In genomic region chr3:172151610-172152293, GRCh38 we compare ENCODE assay signal across 14 cellular contexts.
A peak's percentile ranks its signal among the peaks of the same experiment; 100 is the strongest.
DNase-seq lines count a peak whose midpoint lies in the region; ATAC-seq and TF ChIP-seq lines count a peak whose summit lies in the region.
"Had no signal": no experiment of that assay in that cellular context is flagged by ENCODE, and none has a peak within 500 bp of the region (broad histone marks: within the 10 kb centered on the region; RNA-seq: fewer than 3 reads in every experiment).

No MANE protein-coding gene starts in this region.

- no peaks in the 10 kb centered on the region for H3K9me3 Mint-ChIP-seq in chondrocyte (ENCODE audit: low read depth)
- no peaks in the 10 kb centered on the region for H3K9me3 Mint-ChIP-seq in natural killer cell
- peaks cover 1% of the 10 kb centered on the region for H3K9me3 Mint-ChIP-seq in type B pancreatic cell
- H3K9me3 Mint-ChIP-seq: CD8-positive, alpha-beta memory T cell had no signal

- H2AFZ ChIP-seq in PC-3 (ENCODE audit: low read length), result no peak overlapping the region

- no peaks in the 10 kb centered on the region for H3K36me3 ChIP-seq in PC-3 (ENCODE audit: low read depth, low read length)
- no peaks in the 10 kb centered on the region for H3K36me3 ChIP-seq in tibial nerve
- H3K36me3 ChIP-seq in prostate gland, result no peaks in the 10 kb centered on the region

- H3K27me3 ChIP-seq in PC-3 (ENCODE audit: low read length) (no peaks in the 10 kb centered on the region), tibial nerve (no peaks in the 10 kb centered on the region), prostate gland (replicated peaks; ENCODE audit: insufficient read depth) (no peaks in the 10 kb centered on the region)

- intact Hi-C loops in PC-3 (cut with micrococcal nuclease) (loop anchor here (2.0 kb wide), 1 partner anchor 53 kb away; no protein-coding TSS in a partner anchor), natural killer cell (cut with micrococcal nuclease) (no loop called here), prostate gland (cut with DNase I) (no loop called here)

- H3K9me3 ChIP-seq in PC-3 (ENCODE audit: low read length) (no peaks in the 10 kb centered on the region), tibial nerve (no peaks in the 10 kb centered on the region), prostate gland (no peaks in the 10 kb centered on the region)

- DNase-seq in PC-3, result no peak
- no peak for DNase-seq in chondrocyte (ENCODE audit: low spot score)
- no peak for DNase-seq in natural killer cell
- DNase-seq in type B pancreatic cell (ENCODE audit: extremely low spot score, unreplicated experiment), result no peak
- no peak for DNase-seq in cerebellum (ENCODE audit: low spot score)
- DNase-seq in tibial nerve (ENCODE audit: low spot score in 2 of 2), result no peak
- DNase-seq in prostate gland (ENCODE audit: low spot score), result no peak
- DNase-seq: activated CD4-positive, CD25-positive, alpha-beta regulatory T cell treated with anti-CD3 and anti-CD28 coated beads, Interleukin-2, amount 50 U/mL, for 72 hours; amygdala; CD8-positive, alpha-beta memory T cell; glutamatergic neuron; GOT3; stimulated activated naive CD4-positive, alpha-beta T cell treated with Interleukin-2 at 50 U/mL for 16 hours had no signal

- TF ChIP-seq CTCF in PC-3 (conservative IDR thresholded peaks at IDR 0.05; ENCODE audit: low read depth, low read length) (no peak), chondrocyte (IDR thresholded peaks at IDR 0.05) (no peak), natural killer cell (IDR thresholded peaks at IDR 0.05) (no peak), type B pancreatic cell (conservative IDR thresholded peaks at IDR 0.05) (no peak), tibial nerve (IDR thresholded peaks at IDR 0.05) (no peak), prostate gland (IDR thresholded peaks at IDR 0.05) (no peak)

- H3K4me1 ChIP-seq in PC-3 (ENCODE audit: insufficient read depth, low read length) (peaks cover 74% of the 10 kb centered on the region), tibial nerve (peaks cover 0 to 58% (median 22%) of the 10 kb centered on the region in 4 donors), prostate gland (replicated peaks) (peaks cover 15% of the 10 kb centered on the region)

- no TSS peak for BruUV-seq in PC-3 (replicated peaks; lab: Mats Ljungman, UMichigan)

- no peak overlapping the region for H3K4me3 ChIP-seq in PC-3 (ENCODE audit: low read length)
- no peak overlapping the region for H3K4me3 ChIP-seq in tibial nerve
- H3K4me3 ChIP-seq in prostate gland, result no peak overlapping the region
- H3K4me3 ChIP-seq: lung had no signal

- H3K9ac ChIP-seq in PC-3 (ENCODE audit: low read length), result peak overlapping the region; percentile 68

- CTCF ChIA-PET in PC-3 (lab: Charles Lee), result no interaction called here

- peak overlapping the region; percentile 99 for H3K27ac Mint-ChIP-seq in chondrocyte (ENCODE audit: unreplicated experiment)
- H3K27ac Mint-ChIP-seq in natural killer cell, result peak overlapping the region; percentile 88 to 93
- peak overlapping the region; percentile 69 for H3K27ac Mint-ChIP-seq in type B pancreatic cell

- peak overlapping the region; percentile 79 for H3K4me2 ChIP-seq in PC-3 (ENCODE audit: low read length)

- H3K27ac ChIP-seq in PC-3 (ENCODE audit: low read length) (peak overlapping the region; percentile 92), tibial nerve (peak overlapping the region in 2 of 4 donors; percentile 88 to 92), prostate gland (no peak overlapping the region)

- H3K9me2 ChIP-seq in PC-3 (replicated peaks; ENCODE audit: low read length), result no peaks in the 10 kb centered on the region

- no peak overlapping the region for H3K4me3 Mint-ChIP-seq in chondrocyte (ENCODE audit: unreplicated experiment)
- H3K4me3 Mint-ChIP-seq in natural killer cell, result peak overlapping the region; percentile 47
- H3K4me3 Mint-ChIP-seq in type B pancreatic cell, result peak overlapping the region; percentile 33
- H3K4me3 Mint-ChIP-seq: CD8-positive, alpha-beta memory T cell had no signal

- H3K27me3 Mint-ChIP-seq in chondrocyte (ENCODE audit: low read depth) (no peaks in the 10 kb centered on the region), natural killer cell (ENCODE audit: low read depth in 2 of 2) (no peaks in the 10 kb centered on the region), type B pancreatic cell (no peaks in the 10 kb centered on the region)
- H3K27me3 Mint-ChIP-seq: CD8-positive, alpha-beta memory T cell had no signal

- no peaks in the 10 kb centered on the region for H4K20me1 ChIP-seq in PC-3 (ENCODE audit: low read length)

- ATAC-seq in PC-3 (no peak), natural killer cell (no peak)

- H3K36me3 Mint-ChIP-seq in chondrocyte (ENCODE audit: low read depth) (peaks cover 12% of the 10 kb centered on the region), natural killer cell (no peaks in the 10 kb centered on the region), type B pancreatic cell (peaks cover 12% of the 10 kb centered on the region)

- WGBS in tibial nerve, 2 donors, result 87 to 93% methylated on average over 9 of the region's 9 CpGs
- 91% methylated on average over 9 of the region's 9 CpGs for WGBS in prostate gland

- no peaks in the 10 kb centered on the region for H3F3A ChIP-seq in PC-3 (ENCODE audit: low read length, unreplicated experiment)

- TF ChIP-seq EP300 in tibial nerve (IDR thresholded peaks at IDR 0.05), result no peak

- H3K79me2 ChIP-seq in PC-3 (ENCODE audit: low read length), result peaks cover 89% of the 10 kb centered on the region

- TF ChIP-seq POLR2A in tibial nerve (IDR thresholded peaks at IDR 0.05), result no peak
- no peak for TF ChIP-seq POLR2A in prostate gland (IDR thresholded peaks at IDR 0.05)

- H3K4me1 Mint-ChIP-seq in chondrocyte (ENCODE audit: low read depth), result peaks cover 84% of the 10 kb centered on the region
- peaks cover 76 to 82% of the 10 kb centered on the region in 2 donors for H3K4me1 Mint-ChIP-seq in natural killer cell
- peaks cover 69% of the 10 kb centered on the region for H3K4me1 Mint-ChIP-seq in type B pancreatic cell (ENCODE audit: unreplicated experiment)

- POLR2A ChIA-PET in PC-3 (lab: Charles Lee; ENCODE audit: unreplicated experiment), result no interaction called here
